14 cellular contexts compared by ENCODE assay signal in the genomic region with DNA sequence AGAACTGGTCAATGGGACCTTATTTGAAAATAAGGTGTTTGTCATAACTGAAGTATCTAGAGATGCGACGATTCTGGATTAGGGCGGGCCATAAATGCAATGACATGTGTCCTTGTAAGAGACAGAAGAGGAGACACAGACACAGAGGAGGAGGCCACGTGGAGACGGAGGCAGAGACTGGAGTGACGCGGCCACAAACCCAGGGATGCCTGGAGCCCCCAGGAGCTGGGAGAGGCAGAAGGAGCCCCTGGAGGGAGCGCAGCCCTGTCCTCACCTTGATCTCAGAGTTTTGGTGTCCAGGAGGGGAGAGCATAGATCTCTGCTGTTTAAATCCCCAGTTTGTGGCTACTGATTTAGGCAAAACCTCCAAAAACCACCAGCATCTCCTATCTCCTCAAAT.
"Had no signal": no experiment of that assay in that cellular context is flagged by ENCODE, and none has a peak within 500 bp of the region (broad histone marks: within the 10 kb centered on the region; RNA-seq: fewer than 3 reads in every experiment).

No MANE protein-coding gene starts in this region.

- H3K4me3 Mint-ChIP-seq: activated naive CD4-positive, alpha-beta T cell treated with anti-CD3 and anti-CD28 coated beads for 36 hours; stimulated activated naive CD8-positive, alpha-beta T cell treated with anti-CD3 and anti-CD28 coated beads, Interleukin-15, Interleukin-2, amounts not matched to agents 100 ng/mL and 50 ng/mL, for 24 hours had no signal

- H3K27ac Mint-ChIP-seq: activated naive CD4-positive, alpha-beta T cell treated with anti-CD3 and anti-CD28 coated beads for 36 hours; activated T-helper 2 cell treated with anti-CD3 and anti-CD28 coated beads, Interferon-gamma antibody, Interleukin-2, Interleukin-4, amounts not matched to agents 10 μg/mL and 5 μg/mL and 100 μg/mL, durations not matched to agents 14 hours and 24 hours and 36 hours; stimulated activated naive CD8-positive, alpha-beta T cell treated with anti-CD3 and anti-CD28 coated beads, Interleukin-15, Interleukin-2, amounts not matched to agents 100 ng/mL and 50 ng/mL, for 24 hours had no signal

- H3K27ac ChIP-seq: breast epithelium, esophagus muscularis mucosa, gastroesophageal sphincter, hepatocyte, tibial nerve had no signal

- H3K4me3 ChIP-seq: breast epithelium, esophagus muscularis mucosa, gastroesophageal sphincter, hepatocyte, tibial nerve had no signal

- H3K9me3 Mint-ChIP-seq: activated naive CD4-positive, alpha-beta T cell treated with anti-CD3 and anti-CD28 coated beads for 36 hours; activated T-helper 2 cell treated with anti-CD3 and anti-CD28 coated beads, Interferon-gamma antibody, Interleukin-2, Interleukin-4, amounts not matched to agents 10 μg/mL and 5 μg/mL and 100 μg/mL, durations not matched to agents 14 hours and 24 hours and 36 hours; stimulated activated naive CD8-positive, alpha-beta T cell treated with anti-CD3 and anti-CD28 coated beads, Interleukin-15, Interleukin-2, amounts not matched to agents 100 ng/mL and 50 ng/mL, for 24 hours had no signal

- H3K4me1 ChIP-seq: breast epithelium had no signal

- H3K9me3 ChIP-seq: breast epithelium, esophagus muscularis mucosa, gastroesophageal sphincter, tibial nerve had no signal

- DNase-seq: activated CD4-positive, alpha-beta T cell treated with anti-CD3 and anti-CD28 coated beads, Interleukin-2, amount 50 U/mL, for 4 hours; activated naive CD4-positive, alpha-beta T cell treated with anti-CD3 and anti-CD28 coated beads for 36 hours; activated T-cell treated with anti-CD3 and anti-CD28 coated beads for 4 hours; cerebellar nuclear complex; effector CD8-positive, alpha-beta T cell; SW 1271; T-helper 2 cell had no signal

- ATAC-seq: gastroesophageal sphincter had no signal

- H3K27me3 Mint-ChIP-seq: stimulated activated naive CD8-positive, alpha-beta T cell treated with anti-CD3 and anti-CD28 coated beads, Interleukin-15, Interleukin-2, amounts not matched to agents 100 ng/mL and 50 ng/mL, for 24 hours had no signal

- H3K27me3 ChIP-seq: breast epithelium, esophagus muscularis mucosa, gastroesophageal sphincter, hepatocyte, tibial nerve had no signal
